36 cellular contexts compared by ENCODE assay signal in genomic region chrX:21749924-21750323, GRCh38. TPM values are rescaled to one million over a fixed set of nuclear protein-coding genes. Genes with fewer than 3 reads are reported as not detected.
"Had no signal": no experiment of that assay in that cellular context is flagged by ENCODE, and none has a peak within 500 bp of the region (broad histone marks: within the 10 kb centered on the region; RNA-seq: fewer than 3 reads in every experiment).

No MANE protein-coding gene starts in this region.

- H3K9ac ChIP-seq: parathyroid adenoma had no signal

- H3K9me3 ChIP-seq: gastroesophageal sphincter, heart right ventricle, left lung, mucosa of descending colon, right atrium auricular region, stomach, thyroid gland, vagina had no signal

- H2AFZ ChIP-seq: parathyroid adenoma had no signal

- H3K4me3 ChIP-seq: dorsolateral prefrontal cortex, gastroesophageal sphincter, heart right ventricle, left lung, mucosa of descending colon, right atrium auricular region, stomach, thyroid gland, vagina had no signal

- DNase-seq: dorsolateral prefrontal cortex; effector CD4-positive, alpha-beta T cell; foreskin fibroblast; glutamatergic neuron; heart right ventricle; hippocampal formation; left cardiac atrium; left lung; mesenchymal stem cell; mucosa of descending colon; naive B cell; stimulated activated CD4-positive, alpha-beta T cell treated with anti-CD3 and anti-CD28 coated beads, Interleukin-2, amount 100 ng/mL, for 24 hours; stimulated activated CD4-positive, alpha-beta T cell treated with anti-CD3 and anti-CD28 coated beads, Interleukin-4, amount 100 ng/mL, for 24 hours; stimulated activated naive CD4-positive, alpha-beta T cell treated with Interleukin-2 at 50 U/mL for 16 hours; stomach; thyroid gland; trophoblast cell had no signal

- H3K4me3 Mint-ChIP-seq: mesothelial cell of epicardium; naive B cell; natural killer cell treated with Interleukin-12 subunit alpha and Interleukin-12 subunit beta and Interleukin-15 and Interleukin-18, amount 100 ng/mL, for 72 hours; neural crest cell; stimulated activated effector memory CD8-positive, alpha-beta T cell treated with anti-CD3 and anti-CD28 coated beads, Interleukin-12 subunit alpha, Interleukin-12 subunit beta, amount 100 ng/mL, for 72 hours had no signal

- H3K4me1 Mint-ChIP-seq: naive B cell; stimulated activated effector memory CD8-positive, alpha-beta T cell treated with anti-CD3 and anti-CD28 coated beads, Interleukin-12 subunit alpha, Interleukin-12 subunit beta, amount 100 ng/mL, for 72 hours had no signal

- H3K9me3 Mint-ChIP-seq: mesothelial cell of epicardium; naive B cell; natural killer cell treated with Interleukin-12 subunit alpha and Interleukin-12 subunit beta and Interleukin-15 and Interleukin-18, amount 100 ng/mL, for 72 hours; neural crest cell; stimulated activated effector memory CD8-positive, alpha-beta T cell treated with anti-CD3 and anti-CD28 coated beads, Interleukin-12 subunit alpha, Interleukin-12 subunit beta, amount 100 ng/mL, for 72 hours had no signal

- H3K27ac ChIP-seq: dorsolateral prefrontal cortex, epithelial cell of prostate, gastroesophageal sphincter, heart right ventricle, left lung, parathyroid adenoma, right atrium auricular region, stomach, thyroid gland, vagina had no signal

- H3K27ac Mint-ChIP-seq: mesothelial cell of epicardium; naive B cell; natural killer cell treated with Interleukin-12 subunit alpha and Interleukin-12 subunit beta and Interleukin-15 and Interleukin-18, amount 100 ng/mL, for 72 hours; progenitor cell of endocrine pancreas; stimulated activated effector memory CD8-positive, alpha-beta T cell treated with anti-CD3 and anti-CD28 coated beads, Interleukin-12 subunit alpha, Interleukin-12 subunit beta, amount 100 ng/mL, for 72 hours had no signal

- H3K27me3 ChIP-seq: gastroesophageal sphincter, left lung, right atrium auricular region, thyroid gland, vagina had no signal

- ATAC-seq: esophagus mucosa; gastroesophageal sphincter; heart right ventricle; left cardiac atrium; left lung; mucosa of descending colon; natural killer cell treated with Interleukin-12 subunit alpha and Interleukin-12 subunit beta and Interleukin-15 and Interleukin-18, amount 100 ng/mL, for 72 hours; sciatic nerve; stimulated activated effector memory CD8-positive, alpha-beta T cell treated with anti-CD3 and anti-CD28 coated beads, Interleukin-12 subunit alpha, Interleukin-12 subunit beta, amount 100 ng/mL, for 72 hours had no signal

- H3K36me3 ChIP-seq: gastroesophageal sphincter, heart right ventricle, left lung, right atrium auricular region, stomach, thyroid gland, vagina had no signal

- H3K4me1 ChIP-seq: left lung, parathyroid adenoma, right atrium auricular region, stomach, thyroid gland, vagina had no signal

- H3K36me3 Mint-ChIP-seq: mesothelial cell of epicardium; naive B cell; natural killer cell treated with Interleukin-12 subunit alpha and Interleukin-12 subunit beta and Interleukin-15 and Interleukin-18, amount 100 ng/mL, for 72 hours; stimulated activated effector memory CD8-positive, alpha-beta T cell treated with anti-CD3 and anti-CD28 coated beads, Interleukin-12 subunit alpha, Interleukin-12 subunit beta, amount 100 ng/mL, for 72 hours had no signal

- H3K79me2 ChIP-seq: parathyroid adenoma had no signal

RNA-seq across cellular contexts. Expression of gene SMPX, which starts 8.0 kb away (rescaled TPM):
- total RNA-seq: esophagus mucosa; kidney epithelial cell; left lung; lower leg skin; lung microvascular endothelial cell; natural killer cell treated with Interleukin-12 subunit alpha and Interleukin-12 subunit beta and Interleukin-15 and Interleukin-18, amount 100 ng/mL, for 72 hours; osteoblast; progenitor cell of endocrine pancreas; sciatic nerve; subcutaneous adipose tissue; temporal lobe; thyroid gland; ureter; vagina had no signal
